ENCODE assay signal across 10 cellular contexts in genomic region chr5:37111426-37112382, GRCh38.
DNase-seq lines count a peak whose midpoint lies in the region; ATAC-seq and TF ChIP-seq lines count a peak whose summit lies in the region.
"Had no signal": no experiment of that assay in that cellular context is flagged by ENCODE, and none has a peak within 500 bp of the region (broad histone marks: within the 10 kb centered on the region; RNA-seq: fewer than 3 reads in every experiment).

No MANE protein-coding gene starts in this region.

- TF ChIP-seq CTCF in foreskin fibroblast (IDR thresholded peaks at IDR 0.05; ENCODE audit: low read depth, low read length), result no peak

- DNase-seq in activated T-cell treated with anti-CD3 and anti-CD28 coated beads for 24 hours (ENCODE audit: low read depth) (peak; percentile 7), NOMO-1 treated with dmso at 0.1 percent for 144 hours (lab: John Stamatoyannopoulos, UW; ENCODE audit: unreplicated experiment) (peak; percentile 71), NCI-H1092 treated with DMSO at 0.1 percent for 48 hours (lab: John Stamatoyannopoulos, UW) (no peak), foreskin fibroblast (no peak), foreskin melanocyte (no peak)
- no peak for DNase-seq in activated T-cell treated with anti-CD3 and anti-CD28 coated beads, Interleukin-2, amount 50 U/mL, for 1 hour
- DNase-seq in stimulated activated naive CD8-positive, alpha-beta T cell treated with anti-CD3 and anti-CD28 coated beads, Interleukin-15, Interleukin-2, amounts not matched to agents 100 U/mL and 50 U/mL, for 24 hours, result no peak
- DNase-seq: BE2C had no signal

- no peak overlapping the region for H3K4me3 ChIP-seq in foreskin fibroblast (ENCODE audit: low read depth in 1 of 2, low read length in 2 of 2)
- H3K4me3 ChIP-seq: skin epidermis had no signal

- ATAC-seq in HG02852 (IDR thresholded peaks at IDR 0.05; ENCODE audit: unreplicated experiment), result peak; percentile 90
- ATAC-seq in stimulated activated naive CD8-positive, alpha-beta T cell treated with anti-CD3 and anti-CD28 coated beads, Interleukin-15, Interleukin-2, amounts not matched to agents 100 U/mL and 50 U/mL, for 24 hours, result peak; percentile 80

Comparison
In these comparisons a context has a peak if more than half of its experiments do, and no peak if none do; other contexts are left out.
1. DNase-seq: peak in activated T-cell treated with anti-CD3 and anti-CD28 coated beads for 24 hours (single experiment) and NOMO-1 treated with dmso at 0.1 percent for 144 hours (single experiment); none in activated T-cell treated with anti-CD3 and anti-CD28 coated beads, Interleukin-2, amount 50 U/mL, for 1 hour (single experiment), stimulated activated naive CD8-positive, alpha-beta T cell treated with anti-CD3 and anti-CD28 coated beads, Interleukin-15, Interleukin-2, amounts not matched to agents 100 U/mL and 50 U/mL, for 24 hours (single experiment), NCI-H1092 treated with DMSO at 0.1 percent for 48 hours (single experiment), foreskin fibroblast (0 of 2) and foreskin melanocyte (single experiment).